ENCODE assay signal across 29 cellular contexts in the genomic region with DNA sequence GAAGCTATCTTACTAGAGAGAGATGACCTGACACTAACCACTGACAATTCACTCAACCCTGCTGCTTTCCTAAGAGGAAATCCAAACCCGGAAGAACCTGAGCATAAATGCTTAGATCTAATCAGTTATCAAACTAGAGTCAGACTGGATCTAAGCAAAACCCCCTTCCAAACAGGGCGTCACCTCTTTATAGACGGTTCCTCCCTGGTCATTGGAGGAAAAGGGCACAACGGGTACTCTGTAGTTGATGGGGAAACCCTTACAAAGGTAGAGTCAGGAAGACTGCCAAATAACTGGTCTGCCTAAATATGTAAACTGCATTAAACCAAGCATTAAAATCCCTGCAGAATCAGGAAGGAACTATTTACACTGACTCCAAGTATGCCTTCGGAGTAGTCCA. TPM values are rescaled to one million over a fixed set of nuclear protein-coding genes. Genes with fewer than 3 reads are reported as not detected.
"Had no signal": no experiment of that assay in that cellular context is flagged by ENCODE, and none has a peak within 500 bp of the region (broad histone marks: within the 10 kb centered on the region; RNA-seq: fewer than 3 reads in every experiment).

No MANE protein-coding gene starts in this region.

- H3K4me3 ChIP-seq: SJCRH30, SK-N-MC had no signal

- DNase-seq: activated CD4-positive, alpha-beta T cell treated with anti-CD3 and anti-CD28 coated beads for 36 hours; activated CD4-positive, alpha-beta T cell treated with anti-CD3 and anti-CD28 coated beads, Interleukin-2, amount 10 ng/mL, durations not matched to agents 7 days and 5 days; activated CD4-positive, alpha-beta T cell treated with anti-CD3 and anti-CD28 coated beads, Interleukin-2, amount 50 U/mL, for 48 hours; activated CD8-positive, alpha-beta memory T cell treated with anti-CD3 and anti-CD28 coated beads, Interleukin-2, amount 50 U/mL, for 4 hours; activated gamma-delta T cell treated with Interleukin-2 at 50 U/mL for 16 hours; activated naive CD4-positive, alpha-beta T cell treated with anti-CD3 and anti-CD28 coated beads for 36 hours; activated naive CD8-positive, alpha-beta T cell treated with anti-CD3 and anti-CD28 coated beads, Interleukin-2, amount 50 U/mL, for 24 hours; activated T-cell treated with anti-CD3 and anti-CD28 coated beads for 4 hours; activated T-cell treated with anti-CD3 and anti-CD28 coated beads, Interleukin-2, amount 50 U/mL, for 4 hours; anterior cingulate cortex; caudate nucleus; cerebellar nuclear complex; NCI-H1105; NCI-H1417 treated with DMSO at 0.1 percent for 48 hours; NCI-H187 treated with DMSO at 0.1 percent for 48 hours; NCI-H2081; NCI-H2171 treated with DMSO at 0.1 percent for 48 hours; NCI-H2227 treated with DMSO at 0.1 percent for 48 hours; NCI-H446 treated with DMSO at 0.1 percent for 48 hours; NCI-H524; SHP77; SJCRH30; T1000 had no signal

- H3K36me3 ChIP-seq: SJCRH30 had no signal

- H3K27ac ChIP-seq: SJCRH30, SK-N-MC had no signal

- H3K27me3 ChIP-seq: SJCRH30 had no signal

- ATAC-seq: activated CD4-positive, alpha-beta T cell treated with anti-CD3 and anti-CD28 coated beads for 36 hours; activated CD4-positive, CD25-positive, alpha-beta regulatory T cell treated with anti-CD3 and anti-CD28 coated beads, Interleukin-2, amount 50 U/mL, for 24 hours; activated naive CD4-positive, alpha-beta T cell treated with anti-CD3 and anti-CD28 coated beads, Interleukin-2, amount 50 U/mL, for 72 hours; activated naive CD8-positive, alpha-beta T cell treated with anti-CD3 and anti-CD28 coated beads, Interleukin-2, amount 50 U/mL, for 24 hours; activated T-cell treated with anti-CD3 and anti-CD28 coated beads, Interleukin-2, amount 50 U/mL, for 4 hours; Panc1; WTC11 had no signal

RNA-seq across cellular contexts. Expression of gene FSTL1, which starts 41.3 kb away (rescaled TPM):
- total RNA-seq: activated T-helper 1 cell treated with anti-CD3 and anti-CD28 coated beads, Interleukin-12 subunit alpha, Interleukin-12 subunit beta, Interleukin-2, Interleukin-4 antibody, amounts not matched to agents 30 ng/mL and 10 ng/mL and 1 ng/mL, durations not matched to agents 14 hours and 24 hours and 36 hours had no signal
